In the genomic region with DNA sequence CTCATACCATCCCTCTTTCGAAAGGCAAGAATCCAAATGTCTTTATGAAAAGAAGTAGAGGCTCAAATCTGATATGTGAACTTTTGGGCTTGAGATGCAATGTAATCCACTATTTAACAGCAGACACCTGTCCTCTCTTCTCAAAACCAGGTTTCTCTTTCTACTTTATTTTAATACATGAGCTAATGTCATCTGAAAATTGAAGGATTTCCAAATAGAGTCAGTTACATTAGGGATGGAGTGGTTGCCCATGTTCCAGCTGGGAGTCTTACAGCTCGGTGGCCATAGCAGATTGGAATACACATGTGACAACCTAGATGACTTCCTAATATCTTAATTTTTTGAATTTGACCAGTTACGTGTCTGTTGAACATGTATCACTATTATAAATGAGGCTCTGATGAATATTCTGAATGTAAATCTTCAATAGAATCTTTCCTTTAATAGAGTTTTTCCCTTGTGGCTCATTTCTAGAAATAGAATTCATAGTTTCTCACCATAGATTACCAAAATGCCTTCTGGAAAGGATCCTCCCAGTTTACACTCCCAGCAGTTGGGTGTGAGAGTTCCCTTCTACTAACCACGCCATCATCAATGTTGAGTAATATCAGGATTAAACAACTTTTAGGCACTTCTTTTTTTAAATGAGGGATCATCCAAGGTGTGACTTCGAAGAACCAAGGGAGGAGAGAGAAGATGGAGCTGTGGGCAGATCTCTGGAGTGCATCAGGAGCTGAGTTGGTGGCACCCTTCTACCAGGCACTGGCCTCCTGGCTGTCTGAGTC, we compare ENCODE assay signal across 39 cellular contexts.
"Had no signal": no experiment of that assay in that cellular context is flagged by ENCODE, and none has a peak within 500 bp of the region (broad histone marks: within the 10 kb centered on the region; RNA-seq: fewer than 3 reads in every experiment).

No MANE protein-coding gene starts in this region.

- H3K4me3 ChIP-seq: adrenal gland, body of pancreas, breast epithelium, cardiac muscle cell had no signal

- H3K27ac ChIP-seq: adrenal gland, body of pancreas, brain microvascular endothelial cell, breast epithelium, cardiac muscle cell, WERI-Rb-1 had no signal

- DNase-seq: activated CD4-positive, alpha-beta memory T cell treated with anti-CD3 and anti-CD28 coated beads, Interleukin-2, amount 10 ng/mL, durations not matched to agents 7 days and 5 days; activated CD4-positive, alpha-beta T cell treated with anti-CD3 and anti-CD28 coated beads for 1 hour; activated CD4-positive, alpha-beta T cell treated with anti-CD3 and anti-CD28 coated beads for 36 hours; activated CD4-positive, alpha-beta T cell treated with anti-CD3 and anti-CD28 coated beads for 48 hours; activated CD4-positive, alpha-beta T cell treated with anti-CD3 and anti-CD28 coated beads, Interleukin-2, amount 10 ng/mL, durations not matched to agents 7 days and 5 days; activated CD4-positive, alpha-beta T cell treated with anti-CD3 and anti-CD28 coated beads, Interleukin-2, amount 50 U/mL, for 48 hours; activated CD4-positive, CD25-positive, alpha-beta regulatory T cell; activated CD8-positive, alpha-beta memory T cell treated with anti-CD3 and anti-CD28 coated beads for 24 hours; activated CD8-positive, alpha-beta memory T cell treated with anti-CD3 and anti-CD28 coated beads, Interleukin-2, amount 50 U/mL, for 4 hours; activated CD8-positive, alpha-beta T cell treated with anti-CD3 and anti-CD28 coated beads, Interleukin-2, amount 10 ng/mL, durations not matched to agents 7 days and 5 days; activated effector memory CD4-positive, alpha-beta T cell treated with anti-CD3 and anti-CD28 coated beads, Interleukin-2, amount 50 U/mL, for 16 hours; activated gamma-delta T cell treated with Interleukin-2 at 50 U/mL for 16 hours; activated naive CD4-positive, alpha-beta T cell; activated naive CD4-positive, alpha-beta T cell treated with anti-CD3 and anti-CD28 coated beads for 36 hours; activated naive CD4-positive, alpha-beta T cell treated with anti-CD3 and anti-CD28 coated beads, Interleukin-2, amount 50 U/mL, for 16 hours; activated naive CD8-positive, alpha-beta T cell treated with anti-CD3 and anti-CD28 coated beads for 36 hours; activated T-cell treated with anti-CD3 and anti-CD28 coated beads for 4 hours; activated T-cell treated with anti-CD3 and anti-CD28 coated beads, Interleukin-2, amount 50 U/mL, for 1 hour; activated T-cell treated with anti-CD3 and anti-CD28 coated beads, Interleukin-2, amount 50 U/mL, for 4 hours; activated T-cell treated with anti-CD3 and anti-CD28 coated beads, Interleukin-2, amount 50 U/mL, for 72 hours; adrenal gland; amniotic stem cell; aorta; body of pancreas; brain microvascular endothelial cell; central memory CD4-positive, alpha-beta T cell; T-helper 1 cell; T-helper 2 cell; T-helper 9 cell; WERI-Rb-1 had no signal

- H3K4me3 Mint-ChIP-seq: activated CD4-positive, alpha-beta memory T cell treated with anti-CD3 and anti-CD28 coated beads, Interleukin-2, amount 10 ng/mL, durations not matched to agents 7 days and 5 days; activated CD4-positive, alpha-beta T cell treated with anti-CD3 and anti-CD28 coated beads for 36 hours; activated CD4-positive, alpha-beta T cell treated with anti-CD3 and anti-CD28 coated beads, Interleukin-2, amount 10 ng/mL, durations not matched to agents 7 days and 5 days; activated CD8-positive, alpha-beta T cell treated with anti-CD3 and anti-CD28 coated beads, Interleukin-2, amount 10 ng/mL, durations not matched to agents 7 days and 5 days; activated naive CD4-positive, alpha-beta T cell treated with anti-CD3 and anti-CD28 coated beads for 36 hours; activated naive CD8-positive, alpha-beta T cell treated with anti-CD3 and anti-CD28 coated beads for 36 hours; activated T-cell treated with anti-CD3 and anti-CD28 coated beads, Interleukin-2, amount 50 U/mL, for 4 hours; activated T-cell treated with anti-CD3 and anti-CD28 coated beads, Interleukin-2, amount 50 U/mL, for 72 hours; activated T-helper 1 cell treated with anti-CD3 and anti-CD28 coated beads, Interleukin-12 subunit alpha, Interleukin-12 subunit beta, Interleukin-2, Interleukin-4 antibody, amounts not matched to agents 30 ng/mL and 10 ng/mL and 1 ng/mL, durations not matched to agents 14 hours and 24 hours and 36 hours; activated T-helper 17 cell treated with anti-CD3 and anti-CD28 coated beads, Interleukin-2, amount 50 U/mL, for 72 hours; T-helper 1 cell treated with Interleukin-12 subunit alpha and Interleukin-12 subunit beta and Interleukin-4 antibody, amounts not matched to agents 30 μg/mL and 1 μg/mL, for 36 hours; T-helper 2 cell treated with Interferon-gamma antibody and Interleukin-4, amounts not matched to agents 5 μg/mL and 100 μg/mL, for 36 hours; WTC11 had no signal

- H3K4me1 ChIP-seq: adrenal gland, body of pancreas, breast epithelium had no signal

- H3K27me3 Mint-ChIP-seq: activated CD4-positive, alpha-beta T cell treated with anti-CD3 and anti-CD28 coated beads for 36 hours; activated T-helper 17 cell treated with anti-CD3 and anti-CD28 coated beads, Interleukin-2, amount 50 U/mL, for 72 hours had no signal

- H3K36me3 Mint-ChIP-seq: activated naive CD8-positive, alpha-beta T cell treated with anti-CD3 and anti-CD28 coated beads for 36 hours; WTC11 had no signal

- H3K36me3 ChIP-seq: adrenal gland, brain microvascular endothelial cell, breast epithelium, cardiac muscle cell, WERI-Rb-1 had no signal

- ATAC-seq: activated CD4-positive, alpha-beta T cell treated with anti-CD3 and anti-CD28 coated beads for 36 hours; activated CD4-positive, CD25-positive, alpha-beta regulatory T cell treated with anti-CD3 and anti-CD28 coated beads, Interleukin-2, amount 50 U/mL, for 24 hours; activated CD8-positive, alpha-beta T cell treated with anti-CD3 and anti-CD28 coated beads, Interleukin-2, amount 10 ng/mL, durations not matched to agents 7 days and 5 days; activated naive CD4-positive, alpha-beta T cell treated with anti-CD3 and anti-CD28 coated beads, Interleukin-2, amount 50 U/mL, for 72 hours; activated T-cell treated with anti-CD3 and anti-CD28 coated beads, Interleukin-2, amount 50 U/mL, for 4 hours; activated T-cell treated with anti-CD3 and anti-CD28 coated beads, Interleukin-2, amount 50 U/mL, for 72 hours; activated T-helper 17 cell treated with anti-CD3 and anti-CD28 coated beads, Interleukin-2, amount 50 U/mL, for 72 hours; body of pancreas; WTC11 had no signal

- H3K9me3 ChIP-seq: adrenal gland, body of pancreas, breast epithelium had no signal

- H3K4me1 Mint-ChIP-seq: activated CD4-positive, alpha-beta memory T cell treated with anti-CD3 and anti-CD28 coated beads, Interleukin-2, amount 10 ng/mL, durations not matched to agents 7 days and 5 days; activated CD4-positive, alpha-beta T cell treated with anti-CD3 and anti-CD28 coated beads for 36 hours; activated CD4-positive, alpha-beta T cell treated with anti-CD3 and anti-CD28 coated beads, Interleukin-2, amount 10 ng/mL, durations not matched to agents 7 days and 5 days; activated naive CD8-positive, alpha-beta T cell treated with anti-CD3 and anti-CD28 coated beads for 36 hours; activated T-helper 17 cell treated with anti-CD3 and anti-CD28 coated beads, Interleukin-2, amount 50 U/mL, for 72 hours; WTC11 had no signal

- H3K27ac Mint-ChIP-seq: activated CD4-positive, alpha-beta memory T cell treated with anti-CD3 and anti-CD28 coated beads, Interleukin-2, amount 10 ng/mL, durations not matched to agents 7 days and 5 days; activated CD4-positive, alpha-beta T cell treated with anti-CD3 and anti-CD28 coated beads for 36 hours; activated CD4-positive, alpha-beta T cell treated with anti-CD3 and anti-CD28 coated beads, Interleukin-2, amount 10 ng/mL, durations not matched to agents 7 days and 5 days; activated CD8-positive, alpha-beta T cell treated with anti-CD3 and anti-CD28 coated beads, Interleukin-2, amount 10 ng/mL, durations not matched to agents 7 days and 5 days; activated naive CD4-positive, alpha-beta T cell treated with anti-CD3 and anti-CD28 coated beads for 36 hours; activated naive CD4-positive, alpha-beta T cell treated with anti-CD3 and anti-CD28 coated beads, Interleukin-2, amount 50 U/mL, for 72 hours; activated naive CD8-positive, alpha-beta T cell treated with anti-CD3 and anti-CD28 coated beads for 36 hours; activated T-cell treated with anti-CD3 and anti-CD28 coated beads, Interleukin-2, amount 50 U/mL, for 72 hours; activated T-helper 1 cell treated with anti-CD3 and anti-CD28 coated beads, Interleukin-12 subunit alpha, Interleukin-12 subunit beta, Interleukin-2, Interleukin-4 antibody, amounts not matched to agents 30 ng/mL and 10 ng/mL and 1 ng/mL, durations not matched to agents 14 hours and 24 hours and 36 hours; activated T-helper 17 cell treated with anti-CD3 and anti-CD28 coated beads, Interleukin-2, amount 50 U/mL, for 72 hours; T-helper 1 cell treated with Interleukin-12 subunit alpha and Interleukin-12 subunit beta and Interleukin-4 antibody, amounts not matched to agents 30 μg/mL and 1 μg/mL, for 36 hours; T-helper 2 cell treated with Interferon-gamma antibody and Interleukin-4, amounts not matched to agents 5 μg/mL and 100 μg/mL, for 36 hours; WTC11 had no signal

- H3K27me3 ChIP-seq: adrenal gland, body of pancreas, brain microvascular endothelial cell, breast epithelium, cardiac muscle cell had no signal

- H3K9me3 Mint-ChIP-seq: activated CD4-positive, alpha-beta T cell treated with anti-CD3 and anti-CD28 coated beads, Interleukin-2, amount 10 ng/mL, durations not matched to agents 7 days and 5 days; activated naive CD4-positive, alpha-beta T cell treated with anti-CD3 and anti-CD28 coated beads for 36 hours; activated naive CD8-positive, alpha-beta T cell treated with anti-CD3 and anti-CD28 coated beads for 36 hours; activated T-cell treated with anti-CD3 and anti-CD28 coated beads, Interleukin-2, amount 50 U/mL, for 4 hours; activated T-helper 1 cell treated with anti-CD3 and anti-CD28 coated beads, Interleukin-12 subunit alpha, Interleukin-12 subunit beta, Interleukin-2, Interleukin-4 antibody, amounts not matched to agents 30 ng/mL and 10 ng/mL and 1 ng/mL, durations not matched to agents 14 hours and 24 hours and 36 hours; activated T-helper 17 cell treated with anti-CD3 and anti-CD28 coated beads, Interleukin-2, amount 50 U/mL, for 72 hours; T-helper 1 cell treated with Interleukin-12 subunit alpha and Interleukin-12 subunit beta and Interleukin-4 antibody, amounts not matched to agents 30 μg/mL and 1 μg/mL, for 36 hours; T-helper 2 cell treated with Interferon-gamma antibody and Interleukin-4, amounts not matched to agents 5 μg/mL and 100 μg/mL, for 36 hours had no signal
